8 cellular contexts compared by ENCODE assay signal in genomic region chr5:172834570-172835245, GRCh38. TPM values are rescaled to one million over a fixed set of nuclear protein-coding genes. Genes with fewer than 3 reads are reported as not detected.
A peak's percentile ranks its signal among the peaks of the same experiment; 100 is the strongest.
DNase-seq lines count a peak whose midpoint lies in the region; ATAC-seq and TF ChIP-seq lines count a peak whose summit lies in the region.

No MANE protein-coding gene starts in this region.

- no peaks in the 10 kb centered on the region for H4K20me1 ChIP-seq in OCI-LY7 (ENCODE audit: insufficient read depth, low read length)

- no peaks in the 10 kb centered on the region for H3K9me3 ChIP-seq in OCI-LY7 (ENCODE audit: low read length)
- no peaks in the 10 kb centered on the region for H3K9me3 ChIP-seq in tibial nerve

- peak overlapping the region; percentile 4; the same call in 1 of the 2 replicates for H2AFZ ChIP-seq in OCI-LY7 (ENCODE audit: low read length)

- peaks cover 49% of the 10 kb centered on the region for H3K79me2 ChIP-seq in OCI-LY7 (ENCODE audit: insufficient read depth, low read depth, low read length)

- peak overlapping the region; percentile 89 for H3K27ac Mint-ChIP-seq in dendritic cell treated with granulocyte-macrophage colony-stimulating factor and Interleukin-4, amounts not matched to agents 40 ng/mL and 50 ng/mL, for 4 days

- peak overlapping the region; percentile 88 for H3K4me3 ChIP-seq in OCI-LY7 (ENCODE audit: low read depth, low read length, poor library complexity, severe bottlenecking)
- peak overlapping the region; percentile 83 for H3K4me3 ChIP-seq in lower leg skin (ENCODE audit: low read depth, poor library complexity, severe bottlenecking)
- peak overlapping the region; percentile 92 to 97 (median 96) for H3K4me3 ChIP-seq in tibial nerve

- no peaks in the 10 kb centered on the region for H3K9me3 Mint-ChIP-seq in dendritic cell treated with granulocyte-macrophage colony-stimulating factor and Interleukin-4, amounts not matched to agents 40 ng/mL and 50 ng/mL, for 4 days

- peak overlapping the region; percentile 83 for H3K4me3 Mint-ChIP-seq in dendritic cell treated with granulocyte-macrophage colony-stimulating factor and Interleukin-4, amounts not matched to agents 40 ng/mL and 50 ng/mL, for 4 days

- H3K27ac ChIP-seq in OCI-LY7 (ENCODE audit: low read depth, low read length, poor library complexity, severe bottlenecking) (peak overlapping the region; percentile 94), tibial nerve (peak overlapping the region; percentile 85 to 93 (median 88))

- peaks cover 9% of the 10 kb centered on the region for H3K36me3 Mint-ChIP-seq in dendritic cell treated with granulocyte-macrophage colony-stimulating factor and Interleukin-4, amounts not matched to agents 40 ng/mL and 50 ng/mL, for 4 days (ENCODE audit: low read depth)

- no peaks in the 10 kb centered on the region for H3K9me2 ChIP-seq in OCI-LY7 (ENCODE audit: insufficient read depth, low read length)

- intact Hi-C loops in OCI-LY7 (cut with micrococcal nuclease; ENCODE audit: unreplicated experiment), result loop anchor here (1.0 to 10.0 kb wide), 5 partner anchors 62 to 720 kb away; partner anchors contain the start of gene CREBRF
- intact Hi-C loops in dendritic cell treated with granulocyte-macrophage colony-stimulating factor and Interleukin-4, amounts not matched to agents 40 ng/mL and 50 ng/mL, for 4 days (cut with micrococcal nuclease), result loop anchor here (5.0 kb wide), 1 partner anchor 38 kb away; no protein-coding TSS in a partner anchor
- intact Hi-C loops in lower leg skin (cut with DNase I; ENCODE audit: low total_unique reads), result no loop called here

- H3K4me1 ChIP-seq in OCI-LY7 (ENCODE audit: insufficient read depth, low read length, poor library complexity, severe bottlenecking), result peaks cover 45% of the 10 kb centered on the region
- H3K4me1 ChIP-seq in tibial nerve, result peaks cover 0 to 50% (median 28%) of the 10 kb centered on the region in 4 donors

- POLR2A ChIA-PET in OCI-LY7 (lab: Charles Lee), result interaction anchor here (1.0 to 2.8 kb wide), 2 partner anchors 15 to 56 kb away, joined by 4 to 11 read pairs; no protein-coding TSS in a partner anchor

- 0 to 3% methylated on average over 12 to 17 of the region's 19 CpGs for WGBS in lower leg skin, 2 donors
- 0 to 3% methylated on average over 2 to 15 of the region's 19 CpGs for WGBS in tibial nerve, 2 donors

- DNase-seq in NCI-H1417 (lab: John Stamatoyannopoulos, UW) (peak in 2 of 3 experiments; percentile 38 to 51), NCI-H1417 treated with DMSO at 0.1 percent for 48 hours (lab: John Stamatoyannopoulos, UW) (no peak), OCI-LY7 (ENCODE audit: low spot score) (peak; percentile 53), lower leg skin (ENCODE audit: low spot score in 2 of 2) (no peak), tibial nerve (ENCODE audit: low spot score in 2 of 2) (no peak)

- H3K27me3 Mint-ChIP-seq in dendritic cell treated with granulocyte-macrophage colony-stimulating factor and Interleukin-4, amounts not matched to agents 40 ng/mL and 50 ng/mL, for 4 days, result no peaks in the 10 kb centered on the region

- no TSS peak for BruUV-seq in OCI-LY7 (replicated peaks; lab: Mats Ljungman, UMichigan)

- CTCF ChIA-PET in OCI-LY7 (lab: Charles Lee; ENCODE audit: unreplicated experiment), result interaction anchor here (1.0 kb wide), 1 partner anchor 120 kb away, joined by 4 read pairs; no protein-coding TSS in a partner anchor

- H3K36me3 ChIP-seq in OCI-LY7 (ENCODE audit: insufficient read depth, low read length) (peaks cover 20% of the 10 kb centered on the region; the same call in 1 of the 2 replicates), tibial nerve (no peaks in the 10 kb centered on the region)

- TF ChIP-seq POLR2A in lower leg skin (IDR thresholded peaks at IDR 0.05), result no peak
- TF ChIP-seq POLR2A in tibial nerve (IDR thresholded peaks at IDR 0.05), result no peak

- H3K4me2 ChIP-seq in OCI-LY7 (ENCODE audit: low read length), result peak overlapping the region; percentile 99

- peaks cover 69% of the 10 kb centered on the region for H3K4me1 Mint-ChIP-seq in dendritic cell treated with granulocyte-macrophage colony-stimulating factor and Interleukin-4, amounts not matched to agents 40 ng/mL and 50 ng/mL, for 4 days (ENCODE audit: low read depth)

- ATAC-seq in GM19463 (IDR thresholded peaks at IDR 0.05; ENCODE audit: unreplicated experiment) (no peak), HG03097 (IDR thresholded peaks at IDR 0.05; ENCODE audit: low FRiP score, unreplicated experiment) (no peak)

- TF ChIP-seq CTCF in OCI-LY7 (conservative IDR thresholded peaks at IDR 0.05; ENCODE audit: low read length) (no peak), lower leg skin (IDR thresholded peaks at IDR 0.05) (no peak), tibial nerve (IDR thresholded peaks at IDR 0.05) (no peak)

- peak in 1 of 2 donors; percentile 32 for TF ChIP-seq EP300 in tibial nerve (IDR thresholded peaks at IDR 0.05)

- no peaks in the 10 kb centered on the region for H3K27me3 ChIP-seq in tibial nerve

RNA-seq across cellular contexts. Expression of gene ERGIC1, which starts 0.7 kb away (rescaled TPM):
- 101 and 125 TPM in 2 replicates for total RNA-seq in OCI-LY7 (2014; rRNA removed; shearing (Covaris generic))
- total RNA-seq in OCI-LY7 (2022), result 178 and 201 TPM in 2 replicates
- 100 to 1,000 TPM in 1 of 4 donors, 10 to 100 TPM in 3; 62.9 to 114 (median 82.6) TPM for total RNA-seq in lower leg skin
- 100 to 1,000 TPM in 2 of 4 donors, 10 to 100 TPM in 2; 60.9 to 123 (median 99.3) TPM for total RNA-seq in tibial nerve

Comparison
In these comparisons a context has a peak if more than half of its experiments do, and no peak if none do; other contexts are left out.
1. DNase-seq: peak in NCI-H1417 (2 of 3) and OCI-LY7 (single experiment); none in NCI-H1417 treated with DMSO at 0.1 percent for 48 hours (single experiment), lower leg skin (0 of 2) and tibial nerve (0 of 2).
2. Peak in every context shown above with its lines, with median percentiles within 50 percentile points of each other: H3K4me3 ChIP-seq.